Comparison of ENCODE assay signal across 1 cellular context in the genomic region with DNA sequence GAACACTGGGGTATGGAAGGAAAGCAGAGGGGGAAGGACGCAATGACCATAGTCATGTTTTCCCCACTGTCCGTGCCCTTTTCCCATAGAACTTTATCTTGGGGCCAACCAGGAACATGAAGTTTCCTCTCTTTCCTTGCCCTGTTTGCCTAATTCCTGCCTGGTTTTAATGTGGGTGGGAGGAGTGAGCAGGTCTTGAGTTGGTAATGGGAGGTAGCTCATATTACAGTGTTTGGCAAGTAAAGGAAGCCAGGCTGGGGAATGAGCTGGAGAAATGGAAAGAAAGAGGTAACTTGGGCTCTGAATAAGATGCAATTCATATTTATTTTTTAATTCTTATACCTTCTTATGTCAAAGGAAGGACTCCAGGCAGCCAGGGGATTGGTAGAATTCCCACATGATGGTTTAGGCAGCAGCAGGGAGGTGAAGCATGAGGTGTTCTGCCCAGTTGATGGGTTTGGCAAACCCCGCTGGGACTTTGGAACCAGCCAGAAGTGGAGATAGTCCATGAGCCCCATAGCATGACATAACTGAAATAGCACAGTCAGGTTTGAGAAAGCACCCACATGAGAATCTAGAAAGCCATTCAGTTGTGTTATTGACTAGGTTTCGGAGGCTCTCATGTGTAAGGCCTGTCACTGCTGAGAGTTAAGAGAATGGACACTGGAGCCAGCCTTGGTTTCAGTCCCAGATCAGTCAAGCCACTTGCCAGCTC.
TF ChIP-seq lines count a peak whose summit lies in the region.

No MANE protein-coding gene starts in this region.

TF ChIP-seq in WTC11, 78 proteins besides CTCF, POLR2A, EP300 and RAD21 (continued from another document):
- TF ChIP-seq ZNF317 (CRISPR knock-in tag; IDR thresholded peaks at IDR 0.05; ENCODE audit: borderline replicate concordance, low read depth): no peak
